Comparison of ENCODE assay signal across 1 cellular context in genomic region chr16:72947379-72948237, GRCh38.
TF ChIP-seq lines count a peak whose summit lies in the region.

No MANE protein-coding gene starts in this region.

TF ChIP-seq in HepG2, 621 proteins besides CTCF, POLR2A, EP300 and RAD21 (continued from another document and continues in another):
- TF ChIP-seq ZNF280B (CRISPR knock-in tag; IDR thresholded peaks at IDR 0.05; ENCODE audit: borderline replicate concordance): no peak
- no peak for TF ChIP-seq ZNF607 (CRISPR knock-in tag; IDR thresholded peaks at IDR 0.05; ENCODE audit: borderline replicate concordance)
- peak; percentile 98 for TF ChIP-seq ZBTB4 (CRISPR knock-in tag; IDR thresholded peaks at IDR 0.05; ENCODE audit: borderline replicate concordance)
- TF ChIP-seq IRF1 (CRISPR knock-in tag; IDR thresholded peaks at IDR 0.05; ENCODE audit: low read depth): no peak
- no peak for TF ChIP-seq RORA (CRISPR knock-in tag; IDR thresholded peaks at IDR 0.05)
- no peak for TF ChIP-seq GMEB2 (CRISPR knock-in tag; IDR thresholded peaks at IDR 0.05; ENCODE audit: low read depth)
- 0 out of 2 replicates have a peak, but pooled peaks have one; percentile 44 for TF ChIP-seq MYC (CRISPR knock-in tag; IDR thresholded peaks at IDR 0.05; ENCODE audit: borderline replicate concordance)
- TF ChIP-seq ZNF276 (CRISPR knock-in tag; IDR thresholded peaks at IDR 0.05; ENCODE audit: low read depth): no peak
- TF ChIP-seq ZNF598 (CRISPR knock-in tag; IDR thresholded peaks at IDR 0.05; ENCODE audit: borderline replicate concordance): no peak
- no peak for TF ChIP-seq CERS6 (CRISPR knock-in tag; IDR thresholded peaks at IDR 0.05)
- TF ChIP-seq ZNF883 (CRISPR knock-in tag; IDR thresholded peaks at IDR 0.05; ENCODE audit: not compliant biosample characterization): no peak
- no peak for TF ChIP-seq ZNF605 (CRISPR knock-in tag; IDR thresholded peaks at IDR 0.05)
- peak; percentile 44; the same call in 1 of the 2 replicates for TF ChIP-seq ZBTB7A (CRISPR knock-in tag; IDR thresholded peaks at IDR 0.05)
- 0 out of 2 replicates have a peak, but pooled peaks have one; percentile 12 for TF ChIP-seq KDM6A (CRISPR knock-in tag; IDR thresholded peaks at IDR 0.05; ENCODE audit: low read depth)
- no peak for TF ChIP-seq ZFP36 (IDR thresholded peaks at IDR 0.05; ENCODE audit: borderline replicate concordance, low read depth, low read length, partially characterized antibody)
- TF ChIP-seq ZMAT5 (CRISPR knock-in tag; IDR thresholded peaks at IDR 0.05; ENCODE audit: borderline replicate concordance, low read depth): no peak
- TF ChIP-seq CEBPG (CRISPR knock-in tag; IDR thresholded peaks at IDR 0.05): peak; percentile 69
- no peak for TF ChIP-seq ZNF616 (CRISPR knock-in tag; IDR thresholded peaks at IDR 0.05; ENCODE audit: low read depth)
- TF ChIP-seq NR2F2 (IDR thresholded peaks at IDR 0.05; ENCODE audit: borderline replicate concordance, low read depth): 0 out of 2 replicates have a peak, but pooled peaks have one; percentile 54
- TF ChIP-seq ZNF562 (CRISPR knock-in tag; IDR thresholded peaks at IDR 0.05; ENCODE audit: borderline replicate concordance): no peak
- no peak for TF ChIP-seq ZNF18 (CRISPR knock-in tag; IDR thresholded peaks at IDR 0.05; ENCODE audit: insufficient replicate concordance)
- no peak for TF ChIP-seq ZBTB49 (CRISPR knock-in tag; IDR thresholded peaks at IDR 0.05; ENCODE audit: borderline replicate concordance)
- no peak for TF ChIP-seq FOXA1 (IDR thresholded peaks at IDR 0.05)
- no peak for TF ChIP-seq FOXA1 (CRISPR knock-in tag; IDR thresholded peaks at IDR 0.05)
- TF ChIP-seq NBN (conservative IDR thresholded peaks at IDR 0.05): no peak
- peak; percentile 46 for TF ChIP-seq DRAP1 (CRISPR knock-in tag; IDR thresholded peaks at IDR 0.05)
- no peak for TF ChIP-seq ZNF891 (CRISPR knock-in tag; IDR thresholded peaks at IDR 0.05)
- TF ChIP-seq PITX1 (CRISPR knock-in tag; IDR thresholded peaks at IDR 0.05): peak; percentile 73; the same call in 1 of the 2 replicates
- TF ChIP-seq SNRNP70 (IDR thresholded peaks at IDR 0.05; ENCODE audit: low read depth, low read length): no peak
- no peak for TF ChIP-seq ZNF337 (CRISPR knock-in tag; IDR thresholded peaks at IDR 0.05; ENCODE audit: borderline replicate concordance, low read depth)
- peak; percentile 69 for TF ChIP-seq FOSL2 (CRISPR knock-in tag; IDR thresholded peaks at IDR 0.05)
- TF ChIP-seq ZBTB14 (CRISPR knock-in tag; IDR thresholded peaks at IDR 0.05): no peak
- no peak for TF ChIP-seq ZNF841 (CRISPR knock-in tag; IDR thresholded peaks at IDR 0.05; ENCODE audit: borderline replicate concordance)
- no peak for TF ChIP-seq ZNF652 (CRISPR knock-in tag; IDR thresholded peaks at IDR 0.05; ENCODE audit: borderline replicate concordance, low read depth)
- TF ChIP-seq KDM3A (CRISPR knock-in tag; IDR thresholded peaks at IDR 0.05; ENCODE audit: low read depth): no peak
- TF ChIP-seq ZNF34 (CRISPR knock-in tag; IDR thresholded peaks at IDR 0.05; ENCODE audit: borderline replicate concordance): no peak; the same call in 1 of the 2 replicates
- TF ChIP-seq ZNF660 (CRISPR knock-in tag; IDR thresholded peaks at IDR 0.05; ENCODE audit: borderline replicate concordance, low read depth): no peak
- peak; percentile 49; the same call in 1 of the 2 replicates for TF ChIP-seq MLX (CRISPR knock-in tag; IDR thresholded peaks at IDR 0.05)
- TF ChIP-seq MEIS1 (CRISPR knock-in tag; IDR thresholded peaks at IDR 0.05; ENCODE audit: borderline replicate concordance): peak; percentile 54; the same call in 1 of the 2 replicates
- TF ChIP-seq ZFX (CRISPR knock-in tag; IDR thresholded peaks at IDR 0.05; ENCODE audit: low read depth): peak; percentile 47
- TF ChIP-seq ATF3 (CRISPR knock-in tag; IDR thresholded peaks at IDR 0.05): no peak
- TF ChIP-seq TCF7L2 (IDR thresholded peaks at IDR 0.05; ENCODE audit: low read depth, low read length): no peak
- no peak for TF ChIP-seq SRSF9 (IDR thresholded peaks at IDR 0.05; ENCODE audit: borderline replicate concordance, insufficient read depth, low read depth, low read length, poor library complexity, severe bottlenecking)
- peak; percentile 72 for TF ChIP-seq MED1 (CRISPR knock-in tag; IDR thresholded peaks at IDR 0.05)
- peak; percentile 39; the same call in 1 of the 2 replicates for TF ChIP-seq ETV5 (CRISPR knock-in tag; IDR thresholded peaks at IDR 0.05; ENCODE audit: borderline replicate concordance)
- no peak for TF ChIP-seq RAD51 (IDR thresholded peaks at IDR 0.05; ENCODE audit: borderline replicate concordance)
- no peak for TF ChIP-seq XBP1 (CRISPR knock-in tag; IDR thresholded peaks at IDR 0.05)
